In genomic region chr20:55386686-55387085, GRCh38 we compare ENCODE assay signal across 17 cellular contexts.
"Had no signal": no experiment of that assay in that cellular context is flagged by ENCODE, and none has a peak within 500 bp of the region (broad histone marks: within the 10 kb centered on the region; RNA-seq: fewer than 3 reads in every experiment).

No MANE protein-coding gene starts in this region.

- H3K4me3 ChIP-seq: coronary artery, neural progenitor cell, ovary, sigmoid colon, spleen, testis, upper lobe of left lung had no signal

- DNase-seq: activated CD8-positive, alpha-beta T cell treated with anti-CD3 and anti-CD28 coated beads for 36 hours; activated effector memory CD4-positive, alpha-beta T cell treated with Interleukin-2 at 50 U/mL for 16 hours; activated naive CD4-positive, alpha-beta T cell treated with anti-CD3 and anti-CD28 coated beads, Interleukin-2, amount 50 U/mL, for 16 hours; activated T-cell treated with anti-CD3 and anti-CD28 coated beads, Interleukin-2, amount 50 U/mL, for 4 hours; foreskin melanocyte; head of caudate nucleus; naive B cell; ovary; sigmoid colon; spleen; stimulated activated naive CD8-positive, alpha-beta T cell treated with anti-CD3 and anti-CD28 coated beads, Interleukin-15, amount 100 ng/mL, for 72 hours; T-cell; T1000; testis; upper lobe of left lung had no signal
